In genomic region chr10:87850742-87851205, GRCh38 we compare ENCODE assay signal across 9 cellular contexts. TPM values are rescaled to one million over a fixed set of nuclear protein-coding genes. Genes with fewer than 3 reads are reported as not detected.
DNase-seq lines count a peak whose midpoint lies in the region; ATAC-seq and TF ChIP-seq lines count a peak whose summit lies in the region.
"Had no signal": no experiment of that assay in that cellular context is flagged by ENCODE, and none has a peak within 500 bp of the region (broad histone marks: within the 10 kb centered on the region; RNA-seq: fewer than 3 reads in every experiment).

No MANE protein-coding gene starts in this region.

- no peak overlapping the region for H3K27ac Mint-ChIP-seq in Calu3 (ENCODE audit: unreplicated experiment)
- no peak overlapping the region for H3K27ac Mint-ChIP-seq in activated T-helper 17 cell treated with anti-CD3 and anti-CD28 coated beads, Interleukin-2, amount 50 U/mL, for 72 hours
- no peak overlapping the region for H3K27ac Mint-ChIP-seq in mesothelial cell of epicardium

- H3K27me3 Mint-ChIP-seq in Calu3 (ENCODE audit: unreplicated experiment), result no peaks in the 10 kb centered on the region
- H3K27me3 Mint-ChIP-seq in activated T-helper 17 cell treated with anti-CD3 and anti-CD28 coated beads, Interleukin-2, amount 50 U/mL, for 72 hours, result no peaks in the 10 kb centered on the region
- H3K27me3 Mint-ChIP-seq in mesothelial cell of epicardium (ENCODE audit: low read depth), result no peaks in the 10 kb centered on the region

- no peak overlapping the region for H3K9ac ChIP-seq in OCI-LY3 (ENCODE audit: low read length)
- no peak overlapping the region for H3K9ac ChIP-seq in parathyroid adenoma

- H2AFZ ChIP-seq in OCI-LY3 (ENCODE audit: low read depth, low read length) (peak overlapping the region; percentile 75), parathyroid adenoma (peak overlapping the region; percentile 16)

- intact Hi-C loops in Calu3 (cut with micrococcal nuclease; ENCODE audit: unreplicated experiment), result no loop called here

- H3K9me3 ChIP-seq in OCI-LY3 (ENCODE audit: insufficient read depth, low read length) (no peaks in the 10 kb centered on the region), parathyroid adenoma (ENCODE audit: control insufficient read depth, low read length) (no peaks in the 10 kb centered on the region)

- peak; percentile 38 for DNase-seq in Calu3
- DNase-seq in foreskin fibroblast, result peak; percentile 60 to 85
- no peak for DNase-seq in mesothelial cell of epicardium (ENCODE audit: low spot score in 2 of 2, unreplicated experiment in 2 of 2)
- DNase-seq in COR-L47 (lab: John Stamatoyannopoulos, UW), result no peak

- ATAC-seq in HG02885 (IDR thresholded peaks at IDR 0.05; ENCODE audit: poor library complexity, unreplicated experiment), result peak; percentile 40
- peak; percentile 85 for ATAC-seq in activated T-helper 17 cell treated with anti-CD3 and anti-CD28 coated beads, Interleukin-2, amount 50 U/mL, for 72 hours (replicated peaks)

- H3K4me3 ChIP-seq in OCI-LY3 (ENCODE audit: low read length) (peak overlapping the region; percentile 49), foreskin fibroblast (ENCODE audit: low read depth in 1 of 2, low read length in 2 of 2) (no peak overlapping the region), parathyroid adenoma (ENCODE audit: low read depth, low read length) (no peak overlapping the region)
- H3K4me3 ChIP-seq: SK-N-MC had no signal

- H3K4me1 Mint-ChIP-seq in Calu3 (ENCODE audit: low read depth, unreplicated experiment) (peaks cover 24% of the 10 kb centered on the region), mesothelial cell of epicardium (peaks cover 11% of the 10 kb centered on the region)
- H3K4me1 Mint-ChIP-seq in activated T-helper 17 cell treated with anti-CD3 and anti-CD28 coated beads, Interleukin-2, amount 50 U/mL, for 72 hours, result no peaks in the 10 kb centered on the region

- H3K4me2 ChIP-seq in OCI-LY3 (ENCODE audit: low read length) (peak overlapping the region; percentile 57), parathyroid adenoma (ENCODE audit: low read length) (no peak overlapping the region)

- H3K4me1 ChIP-seq in OCI-LY3 (ENCODE audit: low read length) (peaks cover 5% of the 10 kb centered on the region), parathyroid adenoma (no peaks in the 10 kb centered on the region)

- H3K79me2 ChIP-seq in OCI-LY3 (ENCODE audit: low read length) (no peaks in the 10 kb centered on the region), parathyroid adenoma (no peaks in the 10 kb centered on the region)

- H3K9me3 Mint-ChIP-seq in Calu3 (ENCODE audit: low read depth, unreplicated experiment) (no peaks in the 10 kb centered on the region), mesothelial cell of epicardium (no peaks in the 10 kb centered on the region)
- H3K9me3 Mint-ChIP-seq in activated T-helper 17 cell treated with anti-CD3 and anti-CD28 coated beads, Interleukin-2, amount 50 U/mL, for 72 hours, result no peaks in the 10 kb centered on the region

- H3K27ac ChIP-seq in OCI-LY3 (ENCODE audit: low read length), result no peak overlapping the region
- H3K27ac ChIP-seq in parathyroid adenoma, result no peak overlapping the region
- H3K27ac ChIP-seq: SK-N-MC had no signal

- H3K36me3 ChIP-seq in OCI-LY3 (replicated peaks; ENCODE audit: low read depth, low read length), result no peaks in the 10 kb centered on the region
- no peaks in the 10 kb centered on the region for H3K36me3 ChIP-seq in parathyroid adenoma (ENCODE audit: control insufficient read depth, insufficient read depth, low read length)

- H3K4me3 Mint-ChIP-seq in Calu3 (ENCODE audit: low read depth, unreplicated experiment) (no peak overlapping the region), mesothelial cell of epicardium (no peak overlapping the region)
- no peak overlapping the region for H3K4me3 Mint-ChIP-seq in activated T-helper 17 cell treated with anti-CD3 and anti-CD28 coated beads, Interleukin-2, amount 50 U/mL, for 72 hours

- no peaks in the 10 kb centered on the region for H4K20me1 ChIP-seq in OCI-LY3 (ENCODE audit: insufficient read depth, low read length)

- H3K27me3 ChIP-seq in OCI-LY3 (ENCODE audit: low read depth, low read length) (no peaks in the 10 kb centered on the region), parathyroid adenoma (ENCODE audit: control insufficient read depth, insufficient read depth, low read length) (no peaks in the 10 kb centered on the region)

- BruUV-seq in Calu3 (replicated peaks; lab: Mats Ljungman, UMichigan), result no TSS peak

- CTCF ChIA-PET in Calu3 (lab: Charles Lee), result interaction anchor here (0.8 kb wide), 1 partner anchor 538 kb away, joined by 3 read pairs; no protein-coding TSS in a partner anchor

- TF ChIP-seq CTCF in Calu3 (IDR thresholded peaks at IDR 0.05; ENCODE audit: unreplicated experiment) (no peak), OCI-LY3 (IDR thresholded peaks at IDR 0.05; ENCODE audit: low read depth, low read length) (peak; percentile 64), foreskin fibroblast (IDR thresholded peaks at IDR 0.05; ENCODE audit: low read depth, low read length) (peak; percentile 60), parathyroid adenoma (IDR thresholded peaks at IDR 0.05) (peak; percentile 68), mesothelial cell of epicardium (IDR thresholded peaks at IDR 0.05; ENCODE audit: unreplicated experiment) (no peak)

- H3K36me3 Mint-ChIP-seq in Calu3 (ENCODE audit: insufficient read depth, unreplicated experiment) (no peaks in the 10 kb centered on the region), mesothelial cell of epicardium (no peaks in the 10 kb centered on the region)
- no peaks in the 10 kb centered on the region for H3K36me3 Mint-ChIP-seq in activated T-helper 17 cell treated with anti-CD3 and anti-CD28 coated beads, Interleukin-2, amount 50 U/mL, for 72 hours (ENCODE audit: low read depth)

RNA-seq across cellular contexts. Expression of gene KLLN, which starts 12.6 kb away (rescaled TPM):
- total RNA-seq in Calu3 (2022) (0.52 and 0.81 TPM in 2 replicates), mesothelial cell of epicardium (1.1 to 1.2 TPM (median 1.2 TPM) in 3 replicates)
- total RNA-seq in activated T-helper 17 cell treated with anti-CD3 and anti-CD28 coated beads, Interleukin-2, amount 50 U/mL, for 72 hours, result under 1 TPM; 0.45 to 0.78 TPM

RNA-seq across cellular contexts. Expression of gene PTEN, which starts 12.7 kb away (rescaled TPM):
- total RNA-seq in Calu3 (2022), result 44.6 and 46.8 TPM in 2 replicates
- 10 to 100 TPM; 64.2 to 65.8 TPM for total RNA-seq in activated T-helper 17 cell treated with anti-CD3 and anti-CD28 coated beads, Interleukin-2, amount 50 U/mL, for 72 hours
- total RNA-seq in mesothelial cell of epicardium, result 72.7 to 77.9 TPM (median 72.7 TPM) in 3 replicates

RNA-seq across cellular contexts. Expression of gene ATAD1, which starts 32.7 kb away (rescaled TPM):
- total RNA-seq in Calu3 (2022) (30.4 and 31.0 TPM in 2 replicates), mesothelial cell of epicardium (49.1 to 54.3 TPM (median 50.2 TPM) in 3 replicates)
- total RNA-seq in activated T-helper 17 cell treated with anti-CD3 and anti-CD28 coated beads, Interleukin-2, amount 50 U/mL, for 72 hours, result 10 to 100 TPM; 31.2 to 45.9 TPM

Comparison
In these comparisons a context has a peak if more than half of its experiments do, and no peak if none do; other contexts are left out.
1. DNase-seq: peak in Calu3 (single experiment) and foreskin fibroblast (2 of 2); none in mesothelial cell of epicardium (0 of 2) and COR-L47 (single experiment).
2. CTCF ChIP-seq: peak in OCI-LY3 (single experiment), foreskin fibroblast (single experiment) and parathyroid adenoma (single experiment); none in Calu3 (single experiment) and mesothelial cell of epicardium (single experiment).